Comparison of ENCODE assay signal across 10 cellular contexts in the genomic region with DNA sequence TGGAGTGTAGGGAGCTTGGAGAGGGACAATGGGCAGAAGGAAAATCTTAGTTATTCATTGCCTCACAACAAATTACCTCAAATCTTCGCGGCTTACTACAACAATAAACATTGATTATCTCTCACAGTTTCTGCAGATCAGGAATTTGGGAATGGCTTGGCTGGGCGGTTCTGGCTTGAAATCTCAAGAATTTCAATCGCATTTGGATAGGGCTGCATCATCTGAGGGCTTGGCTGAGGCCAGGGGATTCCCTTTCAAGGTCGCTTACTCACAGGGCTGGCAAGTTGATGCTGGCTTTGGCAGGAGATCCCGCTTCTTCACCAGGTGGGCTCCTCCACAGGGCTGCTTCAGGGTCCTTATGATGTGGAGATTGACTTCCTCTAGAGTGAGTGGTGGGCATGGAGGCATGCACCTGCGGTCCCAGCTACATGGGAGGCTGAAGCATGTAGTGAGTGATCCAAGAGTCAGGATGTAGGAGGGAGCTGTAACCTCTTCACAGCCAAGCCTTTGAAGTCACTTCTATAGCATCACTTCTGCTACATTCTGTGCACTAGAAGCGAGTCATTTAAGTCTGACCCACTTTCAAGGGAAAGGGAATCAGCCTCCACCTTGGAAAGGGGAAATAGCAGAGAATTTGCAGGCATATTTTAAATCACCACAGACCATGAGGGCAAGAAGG.
DNase-seq lines count a peak whose midpoint lies in the region; TF ChIP-seq lines count a peak whose summit lies in the region.
"Had no signal": no experiment of that assay in that cellular context is flagged by ENCODE, and none has a peak within 500 bp of the region (broad histone marks: within the 10 kb centered on the region; RNA-seq: fewer than 3 reads in every experiment).

No MANE protein-coding gene starts in this region.

- H3K4me1 ChIP-seq in Caco-2 (peaks cover 14% of the 10 kb centered on the region; the same call in 1 of the 2 replicates), ovary (ENCODE audit: insufficient read depth) (peaks cover 4% of the 10 kb centered on the region)

- H3K4me3 Mint-ChIP-seq in Caco-2 (ENCODE audit: unreplicated experiment) = peak overlapping the region; percentile 11
- H3K4me3 Mint-ChIP-seq: CD4-positive, alpha-beta T cell had no signal

- H3K27me3 Mint-ChIP-seq in Caco-2 (ENCODE audit: insufficient read depth, unreplicated experiment) = no peaks in the 10 kb centered on the region
- H3K27me3 Mint-ChIP-seq: CD4-positive, alpha-beta T cell had no signal

- no peaks in the 10 kb centered on the region for H3K36me3 Mint-ChIP-seq in Caco-2 (ENCODE audit: insufficient read depth, unreplicated experiment)

- H3K4me1 Mint-ChIP-seq in Caco-2 (ENCODE audit: low read depth, unreplicated experiment) = peaks cover 8% of the 10 kb centered on the region

- TF ChIP-seq CTCF in Caco-2 (IDR thresholded peaks at IDR 0.05; ENCODE audit: insufficient read depth in 1 of 2, low read depth in 1 of 2, low read length in 1 of 2, severe bottlenecking in 1 of 2, unreplicated experiment in 1 of 2) = no peak
- no peak for TF ChIP-seq CTCF in epithelial cell of esophagus (IDR thresholded peaks at IDR 0.05; ENCODE audit: insufficient read depth, low read depth, low read length, missing control alignments)
- no peak for TF ChIP-seq CTCF in ovary (IDR thresholded peaks at IDR 0.05)

- no peak for TF ChIP-seq EP300 in ovary (IDR thresholded peaks at IDR 0.05)

- no TSS peak for BruUV-seq in Caco-2 (replicated peaks; lab: Mats Ljungman, UMichigan)

- POLR2A ChIA-PET in Caco-2 (lab: Charles Lee) = no interaction called here

- DNase-seq in Caco-2 = peak; percentile 42
- peak; percentile 38 for DNase-seq in MV-4-11 (lab: John Stamatoyannopoulos, UW)
- peak; percentile 74 for DNase-seq in epithelial cell of esophagus (ENCODE audit: low read depth)
- peak; percentile 60 to 72 (median 61) for DNase-seq in ovary
- DNase-seq in DMS53 (lab: John Stamatoyannopoulos, UW) = no peak
- no peak for DNase-seq in NCI-H2171 (lab: John Stamatoyannopoulos, UW)
- DNase-seq in DMS 273 (lab: John Stamatoyannopoulos, UW; ENCODE audit: unreplicated experiment) = no peak
- DNase-seq in cardiac septum (ENCODE audit: low spot score) = no peak
- DNase-seq: CD4-positive, alpha-beta T cell; NCI-H446 had no signal

- H3K9me3 ChIP-seq in Caco-2 = no peaks in the 10 kb centered on the region
- no peaks in the 10 kb centered on the region for H3K9me3 ChIP-seq in ovary

- WGBS in ovary, 3 donors = 15 to 22% (median 17%) methylated on average over 8 of the region's 8 CpGs

- no peaks in the 10 kb centered on the region for H3K9me3 Mint-ChIP-seq in Caco-2 (ENCODE audit: unreplicated experiment)
- H3K9me3 Mint-ChIP-seq: CD4-positive, alpha-beta T cell had no signal

- no peak overlapping the region for H3K27ac ChIP-seq in ovary

- peak overlapping the region; percentile 61 for H3K27ac Mint-ChIP-seq in Caco-2 (ENCODE audit: unreplicated experiment)
- H3K27ac Mint-ChIP-seq: CD4-positive, alpha-beta T cell had no signal

- CTCF ChIA-PET in Caco-2 (lab: Charles Lee) = interaction anchor here (1.4 kb wide), 1 partner anchor 26 kb away, joined by 3 read pairs; no protein-coding TSS in a partner anchor

- H3K4me3 ChIP-seq in Caco-2 (ENCODE audit: low read depth, low read length) (no peak overlapping the region), epithelial cell of esophagus (ENCODE audit: low read length) (no peak overlapping the region), ovary (no peak overlapping the region)

- H3K27me3 ChIP-seq in Caco-2 (replicated peaks; ENCODE audit: control insufficient read depth, insufficient read depth, low read length) (no peaks in the 10 kb centered on the region), ovary (no peaks in the 10 kb centered on the region)

- intact Hi-C loops in Caco-2 (cut with micrococcal nuclease; ENCODE audit: unreplicated experiment) (no loop called here), ovary (cut with DNase I) (loop anchor here in 1 of 4 donors (10.0 kb wide), 1 partner anchor 110 kb away; a partner anchor contains a TSS), cardiac septum (cut with DNase I) (no loop called here)

- no peak for TF ChIP-seq POLR2A in ovary (IDR thresholded peaks at IDR 0.05)

- H3K36me3 ChIP-seq in Caco-2 (ENCODE audit: control insufficient read depth, insufficient read depth, low read length) (no peaks in the 10 kb centered on the region), ovary (no peaks in the 10 kb centered on the region)

Comparison
In these comparisons a context has a peak if more than half of its experiments do, and no peak if none do; other contexts are left out.
1. DNase-seq: peak in Caco-2 (2 of 2), MV-4-11 (single experiment), epithelial cell of esophagus (single experiment) and ovary (5 of 5); none in DMS53 (single experiment), NCI-H2171 (single experiment), DMS 273 (single experiment) and cardiac septum (single experiment).